20 cellular contexts compared by ENCODE assay signal in the genomic region with DNA sequence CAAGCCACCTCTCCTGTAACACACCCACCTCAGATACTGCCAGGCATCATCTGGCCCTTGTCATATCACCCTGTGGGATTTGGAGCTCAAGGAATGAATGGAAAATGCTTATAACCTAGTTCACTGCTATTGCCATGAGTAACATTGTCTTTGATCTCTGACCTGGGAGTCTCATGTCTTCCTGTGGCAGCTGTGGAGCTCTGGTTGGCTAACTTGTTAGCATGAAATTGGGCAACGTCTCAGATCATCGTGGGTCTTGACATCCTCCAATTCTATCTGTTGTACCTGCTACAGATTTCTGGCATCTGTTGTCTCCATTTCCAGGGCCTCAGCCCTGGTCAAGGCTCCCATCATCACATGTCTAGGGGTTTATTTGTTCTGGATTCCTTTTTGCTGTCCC. TPM values are rescaled to one million over a fixed set of nuclear protein-coding genes. Genes with fewer than 3 reads are reported as not detected.
"Had no signal": no experiment of that assay in that cellular context is flagged by ENCODE, and none has a peak within 500 bp of the region (broad histone marks: within the 10 kb centered on the region; RNA-seq: fewer than 3 reads in every experiment).

No MANE protein-coding gene starts in this region.

- H3K4me3 ChIP-seq: coronary artery, left ventricle myocardium inferior, mucosa of descending colon, ovary, sigmoid colon, thoracic aorta, upper lobe of left lung had no signal

- H3K36me3 ChIP-seq: brain microvascular endothelial cell, left ventricle myocardium inferior, ovary, sigmoid colon, thoracic aorta, upper lobe of left lung had no signal

- H3K27me3 ChIP-seq: brain microvascular endothelial cell, ovary, sigmoid colon, upper lobe of left lung had no signal

- DNase-seq: activated CD4-positive, alpha-beta T cell treated with anti-CD3 and anti-CD28 coated beads for 1 hour; aorta; brain microvascular endothelial cell; erythroblast; left ventricle myocardium inferior; naive B cell; ovary; sigmoid colon; stimulated activated CD4-positive, alpha-beta T cell treated with anti-CD3 and anti-CD28 coated beads, Interleukin-4, amount 100 ng/mL, for 4 hours; T-helper 2 cell; upper lobe of left lung had no signal

- H3K4me1 ChIP-seq: left ventricle myocardium inferior had no signal

- H3K27ac ChIP-seq: brain microvascular endothelial cell, coronary artery, left ventricle myocardium inferior, ovary, sigmoid colon, thoracic aorta, upper lobe of left lung, VCaP had no signal

- ATAC-seq: mucosa of descending colon; stimulated activated memory B cell treated with anti-CD40 and anti-IgM and Interleukin-4, amounts not matched to agents 10 μg/mL and 1 μg/mL and 100 μg/mL, for 72 hours had no signal

- H3K9me3 ChIP-seq: left ventricle myocardium inferior, mucosa of descending colon, ovary, sigmoid colon, thoracic aorta, upper lobe of left lung had no signal

- H3K27ac Mint-ChIP-seq: activated T-helper 1 cell treated with anti-CD3 and anti-CD28 coated beads, Interleukin-12 subunit alpha, Interleukin-12 subunit beta, Interleukin-2, Interleukin-4 antibody, amounts not matched to agents 30 ng/mL and 10 ng/mL and 1 ng/mL, durations not matched to agents 14 hours and 24 hours and 36 hours; naive B cell; stimulated activated memory B cell treated with anti-CD40 and anti-IgM and Interleukin-4, amounts not matched to agents 10 μg/mL and 1 μg/mL and 100 μg/mL, for 72 hours had no signal

- H3K9me3 Mint-ChIP-seq: activated T-helper 1 cell treated with anti-CD3 and anti-CD28 coated beads, Interleukin-12 subunit alpha, Interleukin-12 subunit beta, Interleukin-2, Interleukin-4 antibody, amounts not matched to agents 30 ng/mL and 10 ng/mL and 1 ng/mL, durations not matched to agents 14 hours and 24 hours and 36 hours; central memory CD8-positive, alpha-beta T cell had no signal

- H3K4me3 Mint-ChIP-seq: activated T-helper 1 cell treated with anti-CD3 and anti-CD28 coated beads, Interleukin-12 subunit alpha, Interleukin-12 subunit beta, Interleukin-2, Interleukin-4 antibody, amounts not matched to agents 30 ng/mL and 10 ng/mL and 1 ng/mL, durations not matched to agents 14 hours and 24 hours and 36 hours; central memory CD8-positive, alpha-beta T cell; naive B cell; stimulated activated memory B cell treated with anti-CD40 and anti-IgM and Interleukin-4, amounts not matched to agents 10 μg/mL and 1 μg/mL and 100 μg/mL, for 72 hours had no signal

- H3K36me3 Mint-ChIP-seq: naive B cell; stimulated activated memory B cell treated with anti-CD40 and anti-IgM and Interleukin-4, amounts not matched to agents 10 μg/mL and 1 μg/mL and 100 μg/mL, for 72 hours had no signal

RNA-seq across cellular contexts. Expression of a gene that starts 2.2 kb away (rescaled TPM):
- total RNA-seq: activated T-helper 1 cell treated with anti-CD3 and anti-CD28 coated beads, Interleukin-12 subunit alpha, Interleukin-12 subunit beta, Interleukin-2, Interleukin-4 antibody, amounts not matched to agents 30 ng/mL and 10 ng/mL and 1 ng/mL, durations not matched to agents 14 hours and 24 hours and 36 hours; aorta; frontal cortex; left ventricle myocardium inferior; mucosa of descending colon; pulmonary artery endothelial cell; sigmoid colon; thoracic aorta; upper lobe of left lung had no signal
- polyA plus RNA-seq: aorta, ovary had no signal

RNA-seq across cellular contexts. Expression of a gene that starts 28.0 kb away (rescaled TPM):
- total RNA-seq: activated T-helper 1 cell treated with anti-CD3 and anti-CD28 coated beads, Interleukin-12 subunit alpha, Interleukin-12 subunit beta, Interleukin-2, Interleukin-4 antibody, amounts not matched to agents 30 ng/mL and 10 ng/mL and 1 ng/mL, durations not matched to agents 14 hours and 24 hours and 36 hours; frontal cortex had no signal
